ENCODE assay signal across 10 cellular contexts in the genomic region with DNA sequence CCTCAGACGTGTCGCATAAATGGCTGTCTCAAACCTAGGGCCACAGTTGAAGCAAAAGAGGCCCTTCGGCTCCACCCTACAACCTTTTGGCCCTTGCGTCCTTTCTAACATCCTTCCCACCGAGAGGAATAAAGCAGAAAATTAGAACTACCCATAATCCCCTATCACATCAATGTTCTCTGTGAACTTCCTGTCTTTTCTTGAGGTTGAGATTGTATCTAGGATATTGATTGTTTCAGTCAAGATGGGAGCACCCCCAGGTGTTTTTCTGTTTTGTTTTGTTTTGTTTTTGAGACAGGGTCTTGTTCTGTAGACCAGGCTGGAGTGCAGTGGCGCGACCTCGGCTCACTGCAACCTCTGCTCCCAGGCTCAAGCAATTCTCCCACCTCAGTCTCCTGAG. TPM values are rescaled to one million over a fixed set of nuclear protein-coding genes. Genes with fewer than 3 reads are reported as not detected.
DNase-seq lines count a peak whose midpoint lies in the region; ATAC-seq and TF ChIP-seq lines count a peak whose summit lies in the region.
"Had no signal": no experiment of that assay in that cellular context is flagged by ENCODE, and none has a peak within 500 bp of the region (broad histone marks: within the 10 kb centered on the region; RNA-seq: fewer than 3 reads in every experiment).

No MANE protein-coding gene starts in this region.

- no peak overlapping the region for H3K4ac ChIP-seq in neuronal stem cell (ENCODE audit: low read length)

- no peak overlapping the region for H4K8ac ChIP-seq in neuronal stem cell (ENCODE audit: low read depth, low read length)

- peak overlapping the region; percentile 69 for H3K18ac ChIP-seq in neuronal stem cell (ENCODE audit: low read length)

- H3K14ac ChIP-seq in neuronal stem cell (ENCODE audit: low read length) = no peak overlapping the region

- H2AFZ ChIP-seq in Loucy (ENCODE audit: low read length) (no peak overlapping the region), neuronal stem cell (ENCODE audit: low read length) (peak overlapping the region; percentile 7)

- no peak for TF ChIP-seq CTCF in Loucy (conservative IDR thresholded peaks at IDR 0.05; ENCODE audit: low read length)
- no peak for TF ChIP-seq CTCF in colonic mucosa (IDR thresholded peaks at IDR 0.05)

- no peak overlapping the region for H2AK5ac ChIP-seq in neuronal stem cell (ENCODE audit: low read depth, low read length)

- no peak for ATAC-seq in GM18867 (IDR thresholded peaks at IDR 0.05; ENCODE audit: unreplicated experiment)

- no peak overlapping the region for H3K23ac ChIP-seq in neuronal stem cell (ENCODE audit: low read depth, low read length, poor library complexity)

- no peak overlapping the region for H2BK120ac ChIP-seq in neuronal stem cell (ENCODE audit: low read depth, low read length)

- no peaks in the 10 kb centered on the region for H3K79me1 ChIP-seq in neuronal stem cell (ENCODE audit: low read depth, low read length)

- H3K27ac ChIP-seq in BLaER1 treated with 17β-estradiol and CSF1 and Interleukin-3, amounts not matched to agents 10 nM and 100 nM = peak overlapping the region; percentile 88 to 98 (median 95)
- H3K27ac ChIP-seq in colonic mucosa (peak overlapping the region; percentile 54), neuronal stem cell (replicated peaks; ENCODE audit: low read length) (no peak overlapping the region)

- H3K79me2 ChIP-seq in Loucy (ENCODE audit: insufficient read depth, low read length) = peaks cover 94% of the 10 kb centered on the region

- no peak overlapping the region for H2BK5ac ChIP-seq in neuronal stem cell (ENCODE audit: low read length)

- peak overlapping the region in 9 of 10 experiments; percentile 19 to 63 (median 44); a peak in 17 of 20 replicates for H3K4me3 ChIP-seq in BLaER1 treated with 17β-estradiol and CSF1 and Interleukin-3, amounts not matched to agents 10 nM and 100 nM
- H3K4me3 ChIP-seq in Loucy (ENCODE audit: low read length, poor library complexity, severe bottlenecking) = peak overlapping the region; percentile 31
- no peak overlapping the region for H3K4me3 ChIP-seq in colonic mucosa
- no peak overlapping the region for H3K4me3 ChIP-seq in neuronal stem cell (ENCODE audit: low read length in 2 of 2)
- H3K4me3 ChIP-seq: thoracic aorta had no signal

- H3K9ac ChIP-seq in BLaER1 treated with 17β-estradiol and CSF1 and Interleukin-3, amounts not matched to agents 10 nM and 100 nM = peak overlapping the region; percentile 79 to 88 (median 84)
- H3K9ac ChIP-seq in Loucy (ENCODE audit: low read depth, low read length, poor library complexity, severe bottlenecking) (peak overlapping the region; percentile 45), colonic mucosa (ENCODE audit: low read depth in 2 of 2, low read length in 2 of 2) (peak overlapping the region; percentile 3 to 54), neuronal stem cell (ENCODE audit: low read depth, low read length, poor library complexity) (no peak overlapping the region)

- H2BK12ac ChIP-seq in neuronal stem cell (ENCODE audit: low read length) = no peak overlapping the region

- H3K9me3 ChIP-seq in BLaER1 treated with 17β-estradiol and CSF1 and Interleukin-3, amounts not matched to agents 10 nM and 100 nM (replicated peaks in 1 of 11) = no peaks in the 10 kb centered on the region
- H3K9me3 ChIP-seq in Loucy (ENCODE audit: insufficient read depth, low read depth, low read length) = no peaks in the 10 kb centered on the region
- no peaks in the 10 kb centered on the region for H3K9me3 ChIP-seq in colonic mucosa
- H3K9me3 ChIP-seq in neuronal stem cell (replicated peaks in 1 of 2; ENCODE audit: control insufficient read depth in 2 of 2, insufficient read depth in 1 of 2, low read depth in 1 of 2, low read length in 2 of 2) = no peaks in the 10 kb centered on the region
- H3K9me3 ChIP-seq: thoracic aorta had no signal

- no peaks in the 10 kb centered on the region for H3K27me3 ChIP-seq in BLaER1 treated with 17β-estradiol and CSF1 and Interleukin-3, amounts not matched to agents 10 nM and 100 nM
- H3K27me3 ChIP-seq in Loucy (ENCODE audit: insufficient read depth, low read length, poor library complexity, severe bottlenecking) = no peaks in the 10 kb centered on the region
- H3K27me3 ChIP-seq in colonic mucosa = no peaks in the 10 kb centered on the region
- H3K27me3 ChIP-seq in neuronal stem cell (ENCODE audit: control insufficient read depth in 3 of 3, insufficient read depth in 3 of 3, low read depth in 1 of 3, low read length in 3 of 3) = peaks cover 0 to 14% (median 0%) of the 10 kb centered on the region in 3 experiments

- H2BK15ac ChIP-seq in neuronal stem cell (ENCODE audit: low read length) = no peak overlapping the region

- H3K9me2 ChIP-seq in Loucy (replicated peaks; ENCODE audit: low read depth, low read length) = no peaks in the 10 kb centered on the region

- H4K20me1 ChIP-seq in BLaER1 treated with 17β-estradiol and CSF1 and Interleukin-3, amounts not matched to agents 10 nM and 100 nM = peaks cover 0 to 9% (median 0%) of the 10 kb centered on the region in 11 experiments; a peak in 4 of 22 replicates
- peaks cover 27% of the 10 kb centered on the region for H4K20me1 ChIP-seq in Loucy (ENCODE audit: insufficient read depth, low read length, poor library complexity, severe bottlenecking)

- H4K91ac ChIP-seq in neuronal stem cell (ENCODE audit: low read depth, low read length, poor library complexity) = no peak overlapping the region

- DNase-seq in colonic mucosa (no peak), neuronal stem cell (ENCODE audit: low spot score) (no peak), NAMALWA (ENCODE audit: low spot score) (no peak), epidermal melanocyte (ENCODE audit: insufficient read length, low spot score) (no peak), activated gamma-delta T cell treated with Interleukin-2 at 50 U/mL for 16 hours (no peak)
- DNase-seq: NCI-H1105 had no signal

- H3K4me1 ChIP-seq in BLaER1 treated with 17β-estradiol and CSF1 and Interleukin-3, amounts not matched to agents 10 nM and 100 nM = peaks cover 72 to 100% (median 100%) of the 10 kb centered on the region in 10 experiments
- peaks cover 49% of the 10 kb centered on the region for H3K4me1 ChIP-seq in Loucy (ENCODE audit: insufficient read depth, low read length, poor library complexity, severe bottlenecking)
- no peaks in the 10 kb centered on the region for H3K4me1 ChIP-seq in colonic mucosa
- peaks cover 0 to 14% of the 10 kb centered on the region in 2 donors for H3K4me1 ChIP-seq in neuronal stem cell (ENCODE audit: control insufficient read depth in 2 of 2, insufficient read depth in 1 of 2, low read depth in 1 of 2, low read length in 2 of 2)

- peak overlapping the region; percentile 85 to 98 (median 92) for H3K4me2 ChIP-seq in BLaER1 treated with 17β-estradiol and CSF1 and Interleukin-3, amounts not matched to agents 10 nM and 100 nM
- peak overlapping the region; percentile 55 for H3K4me2 ChIP-seq in Loucy (ENCODE audit: low read depth, low read length, poor library complexity, severe bottlenecking)
- H3K4me2 ChIP-seq in neuronal stem cell (ENCODE audit: insufficient read depth, low read length, poor library complexity, severe bottlenecking) = no peak overlapping the region

- no CpG with 5 or more reads among the region's 8 CpGs for WGBS in neuronal stem cell (ENCODE audit: extremely low coverage in 2 of 2, insufficient read length in 2 of 2, insufficient replicate concordance in 1 of 2), 2 donors

- intact Hi-C loops in colonic mucosa (cut with DNase I) = no loop called here

- no peaks in the 10 kb centered on the region for H3F3A ChIP-seq in Loucy (ENCODE audit: low read depth)

- H3K36me3 ChIP-seq in BLaER1 treated with 17β-estradiol and CSF1 and Interleukin-3, amounts not matched to agents 10 nM and 100 nM = peaks cover 31 to 94% (median 61%) of the 10 kb centered on the region in 11 experiments
- H3K36me3 ChIP-seq in Loucy (ENCODE audit: insufficient read depth, low read length) (peaks cover 74% of the 10 kb centered on the region; the same call in 1 of the 2 replicates), colonic mucosa (no peaks in the 10 kb centered on the region), neuronal stem cell (replicated peaks in 1 of 2; ENCODE audit: control insufficient read depth in 2 of 2, insufficient read depth in 2 of 2, low read length in 2 of 2) (no peaks in the 10 kb centered on the region)
- H3K36me3 ChIP-seq: thoracic aorta had no signal

RNA-seq across cellular contexts. Expression of a gene that starts 23.6 kb away (rescaled TPM):
- total RNA-seq in colonic mucosa = 1 to 10 TPM; 6.5 to 7.1 TPM
- 4.5 TPM for polyA plus RNA-seq in neuronal stem cell (2013, experiment 1 of 2)
- polyA plus RNA-seq in neuronal stem cell (2013, experiment 2 of 2) = 4.4 TPM

RNA-seq across cellular contexts. Expression of a gene that starts 51.3 kb away (rescaled TPM):
- not detected for total RNA-seq in colonic mucosa
- polyA plus RNA-seq in neuronal stem cell (2013, experiment 1 of 2) = not detected
- not detected for polyA plus RNA-seq in neuronal stem cell (2013, experiment 2 of 2)
- total RNA-seq: thoracic aorta had no signal

Comparison
In these comparisons a context has a peak if more than half of its experiments do, and no peak if none do; other contexts are left out.
1. H3K4me3 ChIP-seq: peak in BLaER1 treated with 17β-estradiol and CSF1 and Interleukin-3, amounts not matched to agents 10 nM and 100 nM (9 of 10) and Loucy (single experiment); none in colonic mucosa (single experiment) and neuronal stem cell (0 of 2).